In the genomic region with DNA sequence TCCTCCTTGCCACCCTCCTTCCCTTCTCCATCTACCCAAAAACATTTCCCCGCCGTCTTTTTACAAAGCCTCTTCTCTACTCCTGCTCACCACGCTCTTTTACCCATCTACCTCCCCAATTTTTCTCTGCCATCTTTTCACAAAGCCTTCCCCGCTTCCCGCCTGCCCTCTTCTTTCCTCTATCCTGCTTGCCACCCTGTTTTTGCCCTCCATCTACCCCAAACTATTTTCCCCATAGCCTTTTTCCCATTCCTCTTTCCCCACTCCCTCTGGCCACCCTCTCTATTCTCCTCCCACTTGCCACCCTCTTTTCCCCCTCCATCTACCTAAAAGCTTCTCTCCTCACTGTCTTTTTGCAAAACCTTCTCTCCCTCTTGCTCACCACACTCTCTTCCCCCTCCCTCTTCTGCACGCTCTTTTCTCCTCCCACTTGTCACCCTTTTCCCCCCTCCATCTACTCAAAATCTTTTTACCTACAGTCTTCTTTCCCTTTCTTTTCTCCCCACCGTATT, we compare ENCODE assay signal across 1 cellular context.
TF ChIP-seq lines count a peak whose summit lies in the region.

No MANE protein-coding gene starts in this region.

TF ChIP-seq in SK-N-SH treated with all-trans-retinoic acid at 6 μM for 48 hours, 23 proteins besides CTCF, POLR2A, EP300 and RAD21 (continued from another document):
- TF ChIP-seq ZC3H10 (CRISPR knock-in tag; IDR thresholded peaks at IDR 0.05): no peak
- TF ChIP-seq, protein P1, sequence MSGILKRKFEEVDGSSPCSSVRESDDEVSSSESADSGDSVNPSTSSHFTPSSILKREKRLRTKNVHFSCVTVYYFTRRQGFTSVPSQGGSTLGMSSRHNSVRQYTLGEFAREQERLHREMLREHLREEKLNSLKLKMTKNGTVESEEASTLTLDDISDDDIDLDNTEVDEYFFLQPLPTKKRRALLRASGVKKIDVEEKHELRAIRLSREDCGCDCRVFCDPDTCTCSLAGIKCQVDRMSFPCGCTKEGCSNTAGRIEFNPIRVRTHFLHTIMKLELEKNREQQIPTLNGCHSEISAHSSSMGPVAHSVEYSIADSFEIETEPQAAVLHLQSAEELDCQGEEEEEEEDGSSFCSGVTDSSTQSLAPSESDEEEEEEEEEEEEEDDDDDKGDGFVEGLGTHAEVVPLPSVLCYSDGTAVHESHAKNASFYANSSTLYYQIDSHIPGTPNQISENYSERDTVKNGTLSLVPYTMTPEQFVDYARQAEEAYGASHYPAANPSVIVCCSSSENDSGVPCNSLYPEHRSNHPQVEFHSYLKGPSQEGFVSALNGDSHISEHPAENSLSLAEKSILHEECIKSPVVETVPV (CRISPR knock-in tag; IDR thresholded peaks at IDR 0.05): no peak
- TF ChIP-seq PATZ1 (CRISPR knock-in tag; IDR thresholded peaks at IDR 0.05; ENCODE audit: borderline replicate concordance): no peak
- no peak for TF ChIP-seq ZNF565 (CRISPR knock-in tag; conservative IDR thresholded peaks at IDR 0.05; ENCODE audit: low read depth)
- TF ChIP-seq ZNF70 (CRISPR knock-in tag; IDR thresholded peaks at IDR 0.05): no peak
- no peak for TF ChIP-seq CSDC2 (CRISPR knock-in tag; IDR thresholded peaks at IDR 0.05)
- TF ChIP-seq RARB (CRISPR knock-in tag; IDR thresholded peaks at IDR 0.05): no peak
- TF ChIP-seq ESRRG (CRISPR knock-in tag; IDR thresholded peaks at IDR 0.05): no peak
- no peak for TF ChIP-seq TCF4 (CRISPR knock-in tag; IDR thresholded peaks at IDR 0.05; ENCODE audit: borderline replicate concordance)
- no peak for TF ChIP-seq ZFP3 (CRISPR knock-in tag; IDR thresholded peaks at IDR 0.05)
- TF ChIP-seq, protein P2, sequence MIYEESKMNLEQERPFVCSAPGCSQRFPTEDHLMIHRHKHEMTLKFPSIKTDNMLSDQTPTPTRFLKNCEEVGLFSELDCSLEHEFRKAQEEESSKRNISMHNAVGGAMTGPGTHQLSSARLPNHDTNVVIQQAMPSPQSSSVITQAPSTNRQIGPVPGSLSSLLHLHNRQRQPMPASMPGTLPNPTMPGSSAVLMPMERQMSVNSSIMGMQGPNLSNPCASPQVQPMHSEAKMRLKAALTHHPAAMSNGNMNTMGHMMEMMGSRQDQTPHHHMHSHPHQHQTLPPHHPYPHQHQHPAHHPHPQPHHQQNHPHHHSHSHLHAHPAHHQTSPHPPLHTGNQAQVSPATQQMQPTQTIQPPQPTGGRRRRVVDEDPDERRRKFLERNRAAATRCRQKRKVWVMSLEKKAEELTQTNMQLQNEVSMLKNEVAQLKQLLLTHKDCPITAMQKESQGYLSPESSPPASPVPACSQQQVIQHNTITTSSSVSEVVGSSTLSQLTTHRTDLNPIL (CRISPR knock-in tag; IDR thresholded peaks at IDR 0.05; ENCODE audit: low read depth): no peak
- no peak for TF ChIP-seq POU6F1 (CRISPR knock-in tag; IDR thresholded peaks at IDR 0.05; ENCODE audit: borderline replicate concordance, low read depth)
- no peak for TF ChIP-seq ZFP30 (CRISPR knock-in tag; IDR thresholded peaks at IDR 0.05)
- TF ChIP-seq BACH2 (CRISPR knock-in tag; IDR thresholded peaks at IDR 0.05; ENCODE audit: borderline replicate concordance): no peak
- no peak for TF ChIP-seq TOX (CRISPR knock-in tag; IDR thresholded peaks at IDR 0.05; ENCODE audit: borderline replicate concordance)
- no peak for TF ChIP-seq ARNTL (CRISPR knock-in tag; IDR thresholded peaks at IDR 0.05; ENCODE audit: borderline replicate concordance, low read depth)
